ENCODE assay signal across 17 cellular contexts in genomic region chr17:72858826-72859495, GRCh38.
"Had no signal": no experiment of that assay in that cellular context is flagged by ENCODE, and none has a peak within 500 bp of the region (broad histone marks: within the 10 kb centered on the region; RNA-seq: fewer than 3 reads in every experiment).

No MANE protein-coding gene starts in this region.

- DNase-seq: dermis blood vessel endothelial cell; dorsolateral prefrontal cortex; effector CD4-positive, alpha-beta T cell; effector memory CD4-positive, alpha-beta T cell; gastrocnemius medialis; glutamatergic neuron; head of caudate nucleus; heart right ventricle; hippocampal formation; left cardiac atrium; left lung; left ventricle myocardium superior; lower lobe of right lung; mesenchymal stem cell; mucosa of descending colon; naive B cell had no signal

- ATAC-seq: foreskin keratinocyte, gastrocnemius medialis, heart right ventricle, left cardiac atrium, left lung, left ventricle myocardium superior, lower lobe of right lung, mucosa of descending colon had no signal
